ENCODE assay signal across 14 cellular contexts in genomic region chr5:76269259-76269958, GRCh38.
DNase-seq lines count a peak whose midpoint lies in the region; ATAC-seq, FAIRE-seq and TF ChIP-seq lines count a peak whose summit lies in the region.
"Had no signal": no experiment of that assay in that cellular context is flagged by ENCODE, and none has a peak within 500 bp of the region (broad histone marks: within the 10 kb centered on the region; RNA-seq: fewer than 3 reads in every experiment).

No MANE protein-coding gene starts in this region.

- H3K36me3 ChIP-seq in K562 (ENCODE audit: control insufficient read depth, insufficient read depth, low read length), result no peaks in the 10 kb centered on the region

- no peaks in the 10 kb centered on the region for H3K9me1 ChIP-seq in K562 (ENCODE audit: control insufficient read depth, insufficient read depth, low read length)

- H4K20me1 ChIP-seq in K562 (replicated peaks; ENCODE audit: control insufficient read depth, insufficient read depth, low read length), result no peaks in the 10 kb centered on the region

- TF ChIP-seq POLR2A in K562 (conservative IDR thresholded peaks at IDR 0.05), result no peak

- intact Hi-C loops in natural killer cell (cut with micrococcal nuclease) (no loop called here), K562 (cut with micrococcal nuclease) (no loop called here)
- intact Hi-C loops in activated CD4-positive, alpha-beta memory T cell treated with anti-CD3 and anti-CD28 coated beads for 36 hours (cut with micrococcal nuclease), result loop anchor here (1.0 to 5.0 kb wide), 5 partner anchors 35 to 592 kb away; no protein-coding TSS in a partner anchor

- H3K27ac Mint-ChIP-seq in natural killer cell treated with Interleukin-12 subunit alpha and Interleukin-12 subunit beta and Interleukin-15 and Interleukin-18, amount 100 ng/mL, for 72 hours, result peak overlapping the region; percentile 96 to 99
- peak overlapping the region in 1 of 2 donors; percentile 29 for H3K27ac Mint-ChIP-seq in natural killer cell
- peak overlapping the region; percentile 95 for H3K27ac Mint-ChIP-seq in activated CD4-positive, alpha-beta memory T cell treated with anti-CD3 and anti-CD28 coated beads for 36 hours
- peak overlapping the region; percentile 89 for H3K27ac Mint-ChIP-seq in stimulated activated naive CD8-positive, alpha-beta T cell treated with anti-CD3 and anti-CD28 coated beads, Interleukin-15, Interleukin-2, amounts not matched to agents 100 ng/mL and 50 ng/mL, for 24 hours
- H3K27ac Mint-ChIP-seq: B cell had no signal

- POLR2A ChIA-PET in activated CD4-positive, alpha-beta memory T cell treated with anti-CD3 and anti-CD28 coated beads for 36 hours (lab: Charles Lee), result interaction anchor here (0.6 to 2.7 kb wide), 2 partner anchors 135 to 274 kb away, joined by 3 to 10 read pairs; partner anchors contain the start of gene IQGAP2
- POLR2A ChIA-PET in K562 (lab: Yijun Ruan, JAX), result no interaction called here

- H3K4me3 Mint-ChIP-seq in natural killer cell treated with Interleukin-12 subunit alpha and Interleukin-12 subunit beta and Interleukin-15 and Interleukin-18, amount 100 ng/mL, for 72 hours, result peak overlapping the region; percentile 90
- H3K4me3 Mint-ChIP-seq in natural killer cell, result no peak overlapping the region
- H3K4me3 Mint-ChIP-seq in activated CD4-positive, alpha-beta memory T cell treated with anti-CD3 and anti-CD28 coated beads for 36 hours, result peak overlapping the region; percentile 50
- H3K4me3 Mint-ChIP-seq in stimulated activated naive CD8-positive, alpha-beta T cell treated with anti-CD3 and anti-CD28 coated beads, Interleukin-15, Interleukin-2, amounts not matched to agents 100 ng/mL and 50 ng/mL, for 24 hours, result peak overlapping the region; percentile 44
- H3K4me3 Mint-ChIP-seq: B cell had no signal

- no peak overlapping the region for H3K4me3 ChIP-seq in K562
- H3K4me3 ChIP-seq: SK-N-MC had no signal

- no peaks in the 10 kb centered on the region for H3K9me3 ChIP-seq in K562 (replicated peaks; ENCODE audit: control insufficient read depth, insufficient read depth, low read depth, low read length)

- no peak for TF ChIP-seq EP300 in K562 (IDR thresholded peaks at IDR 0.05; ENCODE audit: low read length)

- no peaks in the 10 kb centered on the region for H3K36me3 Mint-ChIP-seq in natural killer cell treated with Interleukin-12 subunit alpha and Interleukin-12 subunit beta and Interleukin-15 and Interleukin-18, amount 100 ng/mL, for 72 hours
- no peaks in the 10 kb centered on the region for H3K36me3 Mint-ChIP-seq in natural killer cell
- no peaks in the 10 kb centered on the region for H3K36me3 Mint-ChIP-seq in activated CD4-positive, alpha-beta memory T cell treated with anti-CD3 and anti-CD28 coated beads for 36 hours
- H3K36me3 Mint-ChIP-seq in stimulated activated naive CD8-positive, alpha-beta T cell treated with anti-CD3 and anti-CD28 coated beads, Interleukin-15, Interleukin-2, amounts not matched to agents 100 ng/mL and 50 ng/mL, for 24 hours (ENCODE audit: low read depth), result no peaks in the 10 kb centered on the region

- no peak for TF ChIP-seq CTCF in natural killer cell (IDR thresholded peaks at IDR 0.05)
- no peak for TF ChIP-seq CTCF in K562 (IDR thresholded peaks at IDR 0.05 in 2 of 3, conservative IDR thresholded peaks at IDR 0.05 in 1 of 3; ENCODE audit: insufficient read depth in 2 of 3, low read depth in 1 of 3, low read length in 3 of 3)

- H3K4me1 ChIP-seq in K562 (replicated peaks in 1 of 2; ENCODE audit: control insufficient read depth in 2 of 2, insufficient read depth in 2 of 2, low read length in 2 of 2), result no peaks in the 10 kb centered on the region; a peak in 1 of 5 replicates

- no peak overlapping the region for H3K9ac ChIP-seq in K562 (ENCODE audit: insufficient read depth in 1 of 2, low read depth in 2 of 2, low read length in 2 of 2)

- ATAC-seq in natural killer cell treated with Interleukin-12 subunit alpha and Interleukin-12 subunit beta and Interleukin-15 and Interleukin-18, amount 100 ng/mL, for 72 hours, result peak; percentile 92 to 96
- no peak for ATAC-seq in natural killer cell
- no peak for ATAC-seq in K562

- no peak overlapping the region for H3K4me2 ChIP-seq in K562 (ENCODE audit: insufficient read depth, low read length)

- DNase-seq in natural killer cell treated with Interleukin-12 subunit alpha and Interleukin-12 subunit beta and Interleukin-15 and Interleukin-18, amount 100 ng/mL, for 72 hours (ENCODE audit: low spot score), result peak; percentile 71
- DNase-seq in natural killer cell, result no peak
- peak; percentile 73 for DNase-seq in activated CD4-positive, alpha-beta memory T cell treated with anti-CD3 and anti-CD28 coated beads for 36 hours
- no peak for DNase-seq in K562 (ENCODE audit: extremely low read depth in 1 of 4, low spot score in 3 of 4)
- no peak for DNase-seq in COR-L47 (lab: John Stamatoyannopoulos, UW)
- DNase-seq in ACHN, result no peak
- DNase-seq in activated effector memory CD4-positive, alpha-beta T cell treated with anti-CD3 and anti-CD28 coated beads, Interleukin-2, amount 50 U/mL, for 16 hours, result no peak
- DNase-seq: DMS53; effector memory CD4-positive, alpha-beta T cell; NCI-H1436 treated with DMSO at 0.1 percent for 48 hours; NCI-H345 had no signal

- H3K27me3 ChIP-seq in K562 (ENCODE audit: control insufficient read depth in 2 of 2, insufficient read depth in 2 of 2, low read length in 2 of 2), result peaks cover 23 to 30% of the 10 kb centered on the region in 2 experiments

- no peak for FAIRE-seq in K562 (lab: Jason Lieb, UNC)

- no peak overlapping the region for H3K27ac ChIP-seq in K562 (ENCODE audit: extremely low read depth, low read depth, low read length)
- H3K27ac ChIP-seq: SK-N-MC had no signal

- in situ Hi-C loops in K562 (cut with MboI) (no loop called here), ACHN (cut with HindIII; ENCODE audit: low pct_ligation_motif_present, low pct_unique_long_range_greater_than_20kb, low sequenced_read_pairs) (no loop called here)

- 1% methylated on average over 10 of the region's 10 CpGs for WGBS in K562 (ENCODE audit: insufficient coverage, low coverage, missing lambda C conversion rate)

- CTCF ChIA-PET in activated CD4-positive, alpha-beta memory T cell treated with anti-CD3 and anti-CD28 coated beads for 36 hours (lab: Charles Lee), result interaction anchor here (1.0 to 1.9 kb wide), 2 partner anchors 95 to 274 kb away, joined by 3 to 5 read pairs; no protein-coding TSS in a partner anchor
- CTCF ChIA-PET in K562 (lab: Yijun Ruan, JAX; ENCODE audit: low intra/inter-chr PET ratio), result no interaction called here

- no peak for TF ChIP-seq RAD21 in K562 (CRISPR knock-in tag; conservative IDR thresholded peaks at IDR 0.05 in 1 of 2, IDR thresholded peaks at IDR 0.05 in 1 of 2)

- no peaks in the 10 kb centered on the region for H3K79me2 ChIP-seq in K562 (ENCODE audit: control insufficient read depth, insufficient read depth, low read length)

- H3K9me3 Mint-ChIP-seq in natural killer cell treated with Interleukin-12 subunit alpha and Interleukin-12 subunit beta and Interleukin-15 and Interleukin-18, amount 100 ng/mL, for 72 hours, result no peaks in the 10 kb centered on the region
- no peaks in the 10 kb centered on the region for H3K9me3 Mint-ChIP-seq in natural killer cell
- H3K9me3 Mint-ChIP-seq in activated CD4-positive, alpha-beta memory T cell treated with anti-CD3 and anti-CD28 coated beads for 36 hours, result no peaks in the 10 kb centered on the region
- no peaks in the 10 kb centered on the region for H3K9me3 Mint-ChIP-seq in stimulated activated naive CD8-positive, alpha-beta T cell treated with anti-CD3 and anti-CD28 coated beads, Interleukin-15, Interleukin-2, amounts not matched to agents 100 ng/mL and 50 ng/mL, for 24 hours

- peaks cover 0 to 2% of the 10 kb centered on the region in 2 donors for H3K27me3 Mint-ChIP-seq in natural killer cell treated with Interleukin-12 subunit alpha and Interleukin-12 subunit beta and Interleukin-15 and Interleukin-18, amount 100 ng/mL, for 72 hours
- peaks cover 0 to 5% of the 10 kb centered on the region in 2 donors for H3K27me3 Mint-ChIP-seq in natural killer cell (ENCODE audit: low read depth in 2 of 2)
- peaks cover 5% of the 10 kb centered on the region for H3K27me3 Mint-ChIP-seq in activated CD4-positive, alpha-beta memory T cell treated with anti-CD3 and anti-CD28 coated beads for 36 hours
- no peaks in the 10 kb centered on the region for H3K27me3 Mint-ChIP-seq in stimulated activated naive CD8-positive, alpha-beta T cell treated with anti-CD3 and anti-CD28 coated beads, Interleukin-15, Interleukin-2, amounts not matched to agents 100 ng/mL and 50 ng/mL, for 24 hours

- H2AFZ ChIP-seq in K562 (ENCODE audit: low read depth, low read length), result no peak overlapping the region

- H3K4me1 Mint-ChIP-seq in natural killer cell treated with Interleukin-12 subunit alpha and Interleukin-12 subunit beta and Interleukin-15 and Interleukin-18, amount 100 ng/mL, for 72 hours (ENCODE audit: low read depth in 2 of 2), result peaks cover 38 to 46% of the 10 kb centered on the region in 2 donors
- H3K4me1 Mint-ChIP-seq in natural killer cell, result peaks cover 11 to 12% of the 10 kb centered on the region in 2 donors
- H3K4me1 Mint-ChIP-seq in activated CD4-positive, alpha-beta memory T cell treated with anti-CD3 and anti-CD28 coated beads for 36 hours (ENCODE audit: low read depth), result peaks cover 41% of the 10 kb centered on the region
- H3K4me1 Mint-ChIP-seq in stimulated activated naive CD8-positive, alpha-beta T cell treated with anti-CD3 and anti-CD28 coated beads, Interleukin-15, Interleukin-2, amounts not matched to agents 100 ng/mL and 50 ng/mL, for 24 hours (ENCODE audit: low read depth), result peaks cover 23% of the 10 kb centered on the region
- H3K4me1 Mint-ChIP-seq: B cell had no signal

- no TSS peak for BruUV-seq in K562 (replicated peaks; lab: Mats Ljungman, UMichigan)

TF ChIP-seq in K562, 482 proteins besides CTCF, POLR2A, EP300 and RAD21:
- TF ChIP-seq PYGO2 (tag; IDR thresholded peaks at IDR 0.05) (no peak), CBX1 (IDR thresholded peaks at IDR 0.05; ENCODE audit: low read depth) (no peak), SMARCA5 (IDR thresholded peaks at IDR 0.05) (no peak), POU5F1 (IDR thresholded peaks at IDR 0.05; ENCODE audit: borderline replicate concordance, low read depth, low read length, partially characterized antibody) (no peak), ZBTB17 (CRISPR knock-in tag; IDR thresholded peaks at IDR 0.05) (no peak), ZNF232 (CRISPR knock-in tag; IDR thresholded peaks at IDR 0.05) (no peak), EHMT2 (IDR thresholded peaks at IDR 0.05) (no peak), CBX8 (IDR thresholded peaks at IDR 0.05; ENCODE audit: borderline replicate concordance, extremely low read depth, low read depth, low read length, poor library complexity, severe bottlenecking) (peak; percentile 88), HNRNPK (IDR thresholded peaks at IDR 0.05; ENCODE audit: low read depth, low read length, poor library complexity, severe bottlenecking) (no peak)

Comparison
In these comparisons a context has a peak if more than half of its experiments do, and no peak if none do; other contexts are left out.
1. ATAC-seq: peak in natural killer cell treated with Interleukin-12 subunit alpha and Interleukin-12 subunit beta and Interleukin-15 and Interleukin-18, amount 100 ng/mL, for 72 hours (2 of 2); none in natural killer cell (0 of 3) and K562 (single experiment).
2. DNase-seq: peak in natural killer cell treated with Interleukin-12 subunit alpha and Interleukin-12 subunit beta and Interleukin-15 and Interleukin-18, amount 100 ng/mL, for 72 hours (single experiment) and activated CD4-positive, alpha-beta memory T cell treated with anti-CD3 and anti-CD28 coated beads for 36 hours (single experiment); none in natural killer cell (single experiment), K562 (0 of 4), COR-L47 (single experiment), ACHN (single experiment) and activated effector memory CD4-positive, alpha-beta T cell treated with anti-CD3 and anti-CD28 coated beads, Interleukin-2, amount 50 U/mL, for 16 hours (single experiment).